Comparison of ENCODE assay signal across 13 cellular contexts in the genomic region with DNA sequence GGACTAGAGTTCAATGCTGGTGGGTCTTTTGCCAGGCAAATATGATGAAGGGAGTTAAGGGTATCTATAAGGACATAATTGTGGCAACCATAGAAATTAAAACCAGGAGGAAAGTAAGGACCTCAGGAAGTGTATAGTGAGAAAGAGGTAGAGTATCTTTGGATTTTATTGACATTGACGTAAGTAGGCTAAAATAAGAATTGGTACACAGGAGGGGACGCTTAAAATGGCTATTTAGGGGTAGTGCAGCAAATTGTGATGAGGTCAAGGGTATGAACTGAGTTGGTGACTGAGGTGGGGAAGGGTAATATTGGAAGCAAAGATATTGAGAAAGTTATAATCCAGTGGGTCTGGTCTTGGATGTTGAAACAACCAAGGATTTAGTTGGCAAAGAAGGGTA. TPM values are rescaled to one million over a fixed set of nuclear protein-coding genes. Genes with fewer than 3 reads are reported as not detected.
"Had no signal": no experiment of that assay in that cellular context is flagged by ENCODE, and none has a peak within 500 bp of the region (broad histone marks: within the 10 kb centered on the region; RNA-seq: fewer than 3 reads in every experiment).

No MANE protein-coding gene starts in this region.

- H3K27ac ChIP-seq: foreskin keratinocyte, tibial artery, uterus had no signal

- H3K27me3 Mint-ChIP-seq: dendritic cell treated with granulocyte-macrophage colony-stimulating factor and Interleukin-4, amounts not matched to agents 40 ng/mL and 50 ng/mL, for 4 days; naive thymus-derived CD8-positive, alpha-beta T cell had no signal

- H3K4me3 Mint-ChIP-seq: dendritic cell treated with granulocyte-macrophage colony-stimulating factor and Interleukin-4, amounts not matched to agents 40 ng/mL and 50 ng/mL, for 4 days; naive thymus-derived CD8-positive, alpha-beta T cell had no signal

- H3K27me3 ChIP-seq: foreskin keratinocyte, tibial artery, upper lobe of left lung, uterus had no signal

- H3K36me3 ChIP-seq: uterus had no signal

- H3K9me3 Mint-ChIP-seq: naive thymus-derived CD8-positive, alpha-beta T cell had no signal

- H3K4me3 ChIP-seq: mucosa of descending colon, tibial artery, upper lobe of left lung, uterus had no signal

- H3K4me1 ChIP-seq: foreskin keratinocyte, uterus had no signal

- DNase-seq: foreskin keratinocyte; head of caudate nucleus; hippocampal formation; mucosa of descending colon; naive thymus-derived CD8-positive, alpha-beta T cell; posterior cingulate gyrus; stimulated activated CD4-positive, alpha-beta T cell treated with anti-CD3 and anti-CD28 coated beads, Interleukin-2, amount 100 ng/mL, for 48 hours; stimulated activated naive CD8-positive, alpha-beta T cell treated with anti-CD3 and anti-CD28 coated beads, Interleukin-15, Interleukin-2, amounts not matched to agents 100 U/mL and 50 U/mL, for 24 hours; tibial artery; upper lobe of left lung; uterus had no signal

- H3K27ac Mint-ChIP-seq: dendritic cell treated with granulocyte-macrophage colony-stimulating factor and Interleukin-4, amounts not matched to agents 40 ng/mL and 50 ng/mL, for 4 days; naive thymus-derived CD8-positive, alpha-beta T cell had no signal

- H3K9me3 ChIP-seq: mucosa of descending colon, tibial artery, upper lobe of left lung, uterus had no signal

RNA-seq across cellular contexts. Expression of a gene that starts 43.0 kb away (rescaled TPM):
- polyA plus RNA-seq: neural cell had no signal
